In genomic region chr15:81235781-81236507, GRCh38 we compare ENCODE assay signal across 10 cellular contexts. TPM values are rescaled to one million over a fixed set of nuclear protein-coding genes. Genes with fewer than 3 reads are reported as not detected.
DNase-seq lines count a peak whose midpoint lies in the region; ATAC-seq and TF ChIP-seq lines count a peak whose summit lies in the region.
"Had no signal": no experiment of that assay in that cellular context is flagged by ENCODE, and none has a peak within 500 bp of the region (broad histone marks: within the 10 kb centered on the region; RNA-seq: fewer than 3 reads in every experiment).

No MANE protein-coding gene starts in this region.

- ATAC-seq in GM19395 (IDR thresholded peaks at IDR 0.05; ENCODE audit: unreplicated experiment) = no peak
- no peak for ATAC-seq in GM21528 (IDR thresholded peaks at IDR 0.05; ENCODE audit: low FRiP score, unreplicated experiment)

- no peak overlapping the region for H3K9ac ChIP-seq in colonic mucosa (ENCODE audit: low read depth in 2 of 2, low read length in 2 of 2)

- no peaks in the 10 kb centered on the region for H3K9me3 Mint-ChIP-seq in MCF 10A (ENCODE audit: unreplicated experiment)

- H3K4me1 Mint-ChIP-seq in MCF 10A (ENCODE audit: insufficient read depth, unreplicated experiment) = no peaks in the 10 kb centered on the region
- H3K4me1 Mint-ChIP-seq: CD8-positive, alpha-beta memory T cell had no signal

- no peak overlapping the region for H3K27ac ChIP-seq in colonic mucosa

- CTCF ChIA-PET in AG04449 (lab: Yijun Ruan, JAX) = interaction anchor here (0.9 to 5.7 kb wide), 5 partner anchors 28 to 129 kb away, joined by 3 to 26 read pairs (median 4); no protein-coding TSS in a partner anchor
- CTCF ChIA-PET in MCF 10A (lab: Yijun Ruan, JAX) = interaction anchor here (0.6 to 1.0 kb wide), 2 partner anchors 29 to 30 kb away, joined by 3 to 4 read pairs; no protein-coding TSS in a partner anchor

- H3K4me1 ChIP-seq in colonic mucosa = no peaks in the 10 kb centered on the region

- intact Hi-C loops in MCF 10A (cut with micrococcal nuclease) = no loop called here
- intact Hi-C loops in colonic mucosa (cut with DNase I) = no loop called here

- no peaks in the 10 kb centered on the region for H3K9me3 ChIP-seq in colonic mucosa

- H3K4me3 Mint-ChIP-seq in MCF 10A (ENCODE audit: unreplicated experiment) = no peak overlapping the region
- H3K4me3 Mint-ChIP-seq: CD8-positive, alpha-beta memory T cell had no signal

- BruUV-seq in MCF 10A (replicated peaks; lab: Mats Ljungman, UMichigan) = no TSS peak

- DNase-seq in AG04449 (ENCODE audit: low read depth, low spot score) (peak; percentile 87), Kasumi-1 (lab: John Stamatoyannopoulos, UW) (peak; percentile 31 to 33), MCF 10A (ENCODE audit: unreplicated experiment) (peak; percentile 13), kidney tubule cell (ENCODE audit: low spot score) (peak; percentile 92), colonic mucosa (no peak)
- no peak for DNase-seq in stimulated activated CD4-positive, alpha-beta T cell treated with anti-CD3 and anti-CD28 coated beads, Interleukin-1b, Interleukin-23, amount 100 ng/mL, for 48 hours
- DNase-seq: CD8-positive, alpha-beta memory T cell; NCI-H446 treated with DMSO at 0.1 percent for 48 hours had no signal

- H3K36me3 ChIP-seq in colonic mucosa = no peaks in the 10 kb centered on the region

- no peaks in the 10 kb centered on the region for H3K36me3 Mint-ChIP-seq in MCF 10A (ENCODE audit: insufficient read depth, unreplicated experiment)

- no peak overlapping the region for H3K27ac Mint-ChIP-seq in MCF 10A (ENCODE audit: low read depth, unreplicated experiment)
- H3K27ac Mint-ChIP-seq: CD8-positive, alpha-beta memory T cell had no signal

- TF ChIP-seq CTCF in AG04449 (IDR thresholded peaks at IDR 0.05; ENCODE audit: insufficient read depth, low read length, missing control alignments) (no peak), MCF 10A (IDR thresholded peaks at IDR 0.05; ENCODE audit: unreplicated experiment) (no peak), colonic mucosa (IDR thresholded peaks at IDR 0.05) (no peak)

- H3K27me3 ChIP-seq in colonic mucosa = no peaks in the 10 kb centered on the region

- no peaks in the 10 kb centered on the region for H3K27me3 Mint-ChIP-seq in MCF 10A (ENCODE audit: insufficient read depth, unreplicated experiment)
- H3K27me3 Mint-ChIP-seq: CD8-positive, alpha-beta memory T cell had no signal

- POLR2A ChIA-PET in AG04449 (lab: Yijun Ruan, JAX) (no interaction called here), MCF 10A (lab: Yijun Ruan, JAX) (no interaction called here)

- H3K4me3 ChIP-seq in AG04449 (ENCODE audit: low read depth, low read length) (no peak overlapping the region), colonic mucosa (no peak overlapping the region)

RNA-seq across cellular contexts. Expression of gene IL16, which starts 39.3 kb away (rescaled TPM):
- total RNA-seq in MCF 10A (2022) (0.72 and 0.81 TPM in 2 replicates), colonic mucosa (1 to 10 TPM; 3.4 to 3.7 TPM)

Comparison
In these comparisons a context has a peak if more than half of its experiments do, and no peak if none do; other contexts are left out.
1. DNase-seq: peak in AG04449 (single experiment), Kasumi-1 (2 of 2), MCF 10A (single experiment) and kidney tubule cell (single experiment); none in colonic mucosa (single experiment) and stimulated activated CD4-positive, alpha-beta T cell treated with anti-CD3 and anti-CD28 coated beads, Interleukin-1b, Interleukin-23, amount 100 ng/mL, for 48 hours (single experiment).